14 cellular contexts compared by ENCODE assay signal in the genomic region with DNA sequence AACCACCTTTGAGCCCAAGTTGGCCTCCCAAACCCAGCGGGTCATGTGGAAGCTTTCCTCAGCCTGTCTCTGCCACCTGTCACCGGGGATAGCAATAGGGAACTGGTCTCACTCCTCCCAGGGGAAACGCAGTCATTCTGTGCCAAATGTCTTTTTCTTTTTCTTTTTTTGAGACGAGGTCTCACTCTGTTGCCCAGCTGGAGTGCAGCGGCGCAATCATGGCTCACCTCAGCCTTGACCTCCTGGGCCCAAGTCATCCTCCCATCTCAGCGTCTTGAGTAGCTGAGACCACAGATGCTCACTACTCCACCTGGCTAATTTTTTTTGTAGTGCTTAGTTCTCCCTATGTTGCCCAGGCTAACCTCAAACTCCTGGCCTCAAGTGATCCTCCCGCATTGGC. TPM values are rescaled to one million over a fixed set of nuclear protein-coding genes. Genes with fewer than 3 reads are reported as not detected.
DNase-seq lines count a peak whose midpoint lies in the region; ATAC-seq and TF ChIP-seq lines count a peak whose summit lies in the region.
"Had no signal": no experiment of that assay in that cellular context is flagged by ENCODE, and none has a peak within 500 bp of the region (broad histone marks: within the 10 kb centered on the region; RNA-seq: fewer than 3 reads in every experiment).

No MANE protein-coding gene starts in this region.

- H3K4me3 ChIP-seq in BLaER1 (no peak overlapping the region), Karpas-422 (ENCODE audit: low read length) (no peak overlapping the region), osteoblast (ENCODE audit: insufficient read depth, low read length) (no peak overlapping the region)

- no peaks in the 10 kb centered on the region for H3K36me3 ChIP-seq in BLaER1
- H3K36me3 ChIP-seq in Karpas-422 (ENCODE audit: insufficient read depth, low read length), result no peaks in the 10 kb centered on the region
- no peaks in the 10 kb centered on the region for H3K36me3 ChIP-seq in osteoblast (ENCODE audit: insufficient read depth, low read length)

- peaks cover 4% of the 10 kb centered on the region for H3K4me1 Mint-ChIP-seq in glutamatergic neuron (ENCODE audit: low read depth, unreplicated experiment)

- H3K9me3 Mint-ChIP-seq in glutamatergic neuron (ENCODE audit: unreplicated experiment), result peaks cover 8% of the 10 kb centered on the region

- no peak overlapping the region for H2AFZ ChIP-seq in Karpas-422 (ENCODE audit: low read length)
- H2AFZ ChIP-seq in osteoblast (ENCODE audit: low read length), result no peak overlapping the region

- DNase-seq in Karpas-422 (peak; percentile 64), glutamatergic neuron (no peak), NCI-H446 (lab: John Stamatoyannopoulos, UW) (no peak), osteoblast (ENCODE audit: insufficient read length, low spot score, missing footprints) (no peak), NCI-H1694 (lab: John Stamatoyannopoulos, UW) (no peak)
- DNase-seq: Calu3; CD4-positive, CD25-positive, alpha-beta regulatory T cell; DMS79; HCEC 1CT; Kasumi-1 had no signal

- ATAC-seq in GM19463 (IDR thresholded peaks at IDR 0.05; ENCODE audit: unreplicated experiment), result peak; percentile 53

- no peak overlapping the region for H3K27ac Mint-ChIP-seq in glutamatergic neuron (ENCODE audit: unreplicated experiment)
- H3K27ac Mint-ChIP-seq: CD4-positive, CD25-positive, alpha-beta regulatory T cell had no signal

- no peaks in the 10 kb centered on the region for H3K36me3 Mint-ChIP-seq in glutamatergic neuron (ENCODE audit: unreplicated experiment)
- H3K36me3 Mint-ChIP-seq: CD4-positive, CD25-positive, alpha-beta regulatory T cell had no signal

- H3K9me2 ChIP-seq in Karpas-422 (replicated peaks; ENCODE audit: insufficient read depth, low read length), result no peaks in the 10 kb centered on the region

- H3K27me3 ChIP-seq in BLaER1 (no peaks in the 10 kb centered on the region), Karpas-422 (ENCODE audit: low read length) (no peaks in the 10 kb centered on the region), osteoblast (ENCODE audit: insufficient read depth, low read length) (peaks cover 3% of the 10 kb centered on the region)

- peaks cover 13% of the 10 kb centered on the region for H3K27me3 Mint-ChIP-seq in glutamatergic neuron (ENCODE audit: unreplicated experiment)

- no peaks in the 10 kb centered on the region for H3K9me3 ChIP-seq in BLaER1
- no peaks in the 10 kb centered on the region for H3K9me3 ChIP-seq in Karpas-422 (ENCODE audit: low read length)
- no peaks in the 10 kb centered on the region for H3K9me3 ChIP-seq in osteoblast (ENCODE audit: low read depth, low read length)

- H3K79me2 ChIP-seq in Karpas-422 (ENCODE audit: low read length), result no peaks in the 10 kb centered on the region
- no peaks in the 10 kb centered on the region for H3K79me2 ChIP-seq in osteoblast (ENCODE audit: insufficient read depth, low read length)

- 0 out of 2 replicates have a peak overlapping the region, but pooled peaks have one; percentile 4 for H3K27ac ChIP-seq in BLaER1
- H3K27ac ChIP-seq in Karpas-422 (ENCODE audit: low read length), result no peak overlapping the region
- no peak overlapping the region for H3K27ac ChIP-seq in osteoblast (ENCODE audit: low read depth, low read length)
- H3K27ac ChIP-seq: 22Rv1, HL-60 had no signal

- H3K4me3 Mint-ChIP-seq in glutamatergic neuron (ENCODE audit: unreplicated experiment), result peak overlapping the region; percentile 46
- H3K4me3 Mint-ChIP-seq: CD4-positive, CD25-positive, alpha-beta regulatory T cell had no signal

- H3K4me1 ChIP-seq in BLaER1, result peaks cover 41% of the 10 kb centered on the region
- peaks cover 12% of the 10 kb centered on the region for H3K4me1 ChIP-seq in Karpas-422 (ENCODE audit: low read length)
- no peaks in the 10 kb centered on the region for H3K4me1 ChIP-seq in osteoblast (ENCODE audit: insufficient read depth, low read length)

- H3K9ac ChIP-seq in BLaER1 (no peak overlapping the region), Karpas-422 (ENCODE audit: low read length) (no peak overlapping the region)

- TF ChIP-seq CTCF in glutamatergic neuron (IDR thresholded peaks at IDR 0.05; ENCODE audit: partially characterized antibody, unreplicated experiment), result no peak
- no peak for TF ChIP-seq CTCF in osteoblast (IDR thresholded peaks at IDR 0.05; ENCODE audit: extremely low read depth, low read depth, low read length)

- H4K20me1 ChIP-seq in BLaER1 (no peaks in the 10 kb centered on the region), Karpas-422 (ENCODE audit: insufficient read depth, low read depth, low read length) (no peaks in the 10 kb centered on the region), osteoblast (ENCODE audit: insufficient read depth, low read length) (no peaks in the 10 kb centered on the region)

- H3K4me2 ChIP-seq in BLaER1 (peak overlapping the region; percentile 61), Karpas-422 (ENCODE audit: low read depth, low read length, poor library complexity, severe bottlenecking) (no peak overlapping the region), osteoblast (ENCODE audit: insufficient read depth, low read length) (no peak overlapping the region)

RNA-seq across cellular contexts. Expression of gene MED28, which starts 40.3 kb away (rescaled TPM):
- 24.8 and 48.7 TPM in 2 replicates for total RNA-seq in Karpas-422 (2014; rRNA removed; shearing (Covaris generic); ENCODE audit: low replicate concordance)
- total RNA-seq in glutamatergic neuron (ENCODE audit: unreplicated experiment) (60.9 TPM), osteoblast (10.9 and 13.3 TPM in 2 replicates)
